9 cellular contexts compared by ENCODE assay signal in genomic region chr12:81123611-81124010, GRCh38. TPM values are rescaled to one million over a fixed set of nuclear protein-coding genes. Genes with fewer than 3 reads are reported as not detected.
"Had no signal": no experiment of that assay in that cellular context is flagged by ENCODE, and none has a peak within 500 bp of the region (broad histone marks: within the 10 kb centered on the region; RNA-seq: fewer than 3 reads in every experiment).

No MANE protein-coding gene starts in this region.

- DNase-seq: GDM1, GF-D8 had no signal

- H3K4me3 ChIP-seq: GM12878 had no signal

- FAIRE-seq: G401.6, GM12878, GM12891, GM12892, GM18507, GM19239 had no signal

- ATAC-seq: GM12878 had no signal

RNA-seq across cellular contexts. Expression of gene ACSS3, which starts 45.7 kb away (rescaled TPM):
- total RNA-seq: G401 had no signal
- polyA plus RNA-seq: GM12878 had no signal
